Comparison of ENCODE assay signal across 12 cellular contexts in the genomic region with DNA sequence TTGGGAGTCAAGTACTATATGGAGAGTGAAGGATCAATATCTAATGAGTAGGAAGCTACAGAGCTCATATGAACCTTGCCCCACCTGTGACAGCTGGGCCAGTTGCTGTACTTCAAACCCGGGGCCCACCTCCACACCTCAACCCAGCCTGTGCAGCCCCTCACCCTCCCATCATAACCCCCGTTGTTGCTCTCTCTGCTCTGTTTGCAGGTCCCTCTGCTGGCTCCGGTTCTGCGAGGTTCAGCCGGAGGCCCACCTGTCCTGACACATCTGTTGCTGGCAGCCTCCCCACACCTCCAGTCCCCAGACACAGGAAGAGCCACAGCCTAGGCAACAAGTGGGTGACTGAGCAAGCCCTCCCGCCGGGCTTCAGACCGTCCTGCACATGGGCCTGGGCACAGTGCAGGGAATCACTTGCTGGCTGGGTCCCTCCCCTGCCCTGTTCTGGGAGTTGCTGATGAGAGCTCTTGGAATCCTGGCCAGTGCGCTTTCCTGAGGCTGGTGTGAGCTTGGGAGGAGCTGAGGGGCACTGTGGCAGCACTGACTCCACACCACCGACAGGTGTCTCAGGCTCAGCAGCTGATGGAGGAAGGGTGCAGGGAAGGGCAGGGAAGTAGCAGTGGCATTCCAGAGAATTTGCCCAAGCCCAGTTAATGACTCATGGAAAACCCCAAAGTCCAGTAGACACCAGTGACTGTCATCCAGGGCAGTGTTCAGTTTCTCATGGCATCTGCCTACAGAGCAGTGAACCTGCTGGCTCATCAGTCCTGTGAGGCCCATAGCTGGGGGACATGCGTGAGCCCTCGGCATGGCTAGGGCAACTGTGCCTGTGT.
DNase-seq lines count a peak whose midpoint lies in the region; ATAC-seq and TF ChIP-seq lines count a peak whose summit lies in the region.
"Had no signal": no experiment of that assay in that cellular context is flagged by ENCODE, and none has a peak within 500 bp of the region (broad histone marks: within the 10 kb centered on the region; RNA-seq: fewer than 3 reads in every experiment).

No MANE protein-coding gene starts in this region.

- intact Hi-C loops in Right ventricle myocardium superior (cut with DNase I) (no loop called here), cardiac septum (cut with DNase I) (no loop called here), aorta (cut with DNase I) (no loop called here)

- H3K27ac ChIP-seq in SJCRH30 = no peak overlapping the region
- no peak overlapping the region for H3K27ac ChIP-seq in aorta (ENCODE audit: low read depth in 1 of 2, low read length in 2 of 2)

- DNase-seq in Right ventricle myocardium superior (peak; percentile 22), cardiac septum (ENCODE audit: low spot score) (no peak), SJCRH30 (peak; percentile 73 to 75), islet precursor cell (peak; percentile 73), aorta (peak; percentile 41 to 50), SKM-1 (lab: John Stamatoyannopoulos, UW; ENCODE audit: unreplicated experiment) (no peak), GM13976 (ENCODE audit: low spot score) (no peak)
- DNase-seq: activated naive CD4-positive, alpha-beta T cell treated with anti-CD3 and anti-CD28 coated beads, Interleukin-2, amount 50 U/mL, for 16 hours; foreskin melanocyte; KBM-7; midbrain had no signal

- in situ Hi-C loops in GM13976 (cut with MboI; ENCODE audit: low sequenced_read_pairs, unreplicated experiment) = loop anchor here (10.0 kb wide), 1 partner anchor 230 kb away; no protein-coding TSS in a partner anchor

- no peak for ATAC-seq in Right ventricle myocardium superior (ENCODE audit: poor library complexity)
- ATAC-seq in aorta (ENCODE audit: low FRiP score) = no peak
- no peak for ATAC-seq in HG03469 (IDR thresholded peaks at IDR 0.05; ENCODE audit: unreplicated experiment)

- H3K4me3 ChIP-seq in SJCRH30 = no peak overlapping the region
- H3K4me3 ChIP-seq in aorta (ENCODE audit: low read length in 2 of 2) = no peak overlapping the region

- H3K9me3 ChIP-seq in SJCRH30 (replicated peaks) (no peaks in the 10 kb centered on the region), aorta (ENCODE audit: control insufficient read depth, low read length) (no peaks in the 10 kb centered on the region)

- H3K4me1 ChIP-seq in SJCRH30 = peaks cover 4% of the 10 kb centered on the region
- no peaks in the 10 kb centered on the region for H3K4me1 ChIP-seq in aorta (ENCODE audit: control insufficient read depth in 1 of 2, insufficient read depth in 2 of 2, low read length in 2 of 2)

- TF ChIP-seq CTCF in GM13976 (IDR thresholded peaks at IDR 0.05; ENCODE audit: borderline replicate concordance, control extremely low read depth, extremely low read depth, insufficient read depth, missing control alignments) = no peak

- H3K36me3 ChIP-seq in SJCRH30 (no peaks in the 10 kb centered on the region), aorta (ENCODE audit: control insufficient read depth in 1 of 2, insufficient read depth in 2 of 2, low read length in 1 of 2) (no peaks in the 10 kb centered on the region)

- no peaks in the 10 kb centered on the region for H3K27me3 ChIP-seq in SJCRH30
- no peaks in the 10 kb centered on the region for H3K27me3 ChIP-seq in aorta (ENCODE audit: control insufficient read depth in 1 of 2, insufficient read depth in 2 of 2, low read length in 1 of 2)

- WGBS in aorta, 2 donors = 97 to 99% methylated on average over 12 of the region's 12 CpGs

Comparison
In these comparisons a context has a peak if more than half of its experiments do, and no peak if none do; other contexts are left out.
1. DNase-seq: peak in Right ventricle myocardium superior (single experiment), SJCRH30 (2 of 2), islet precursor cell (single experiment) and aorta (2 of 2); none in cardiac septum (single experiment), SKM-1 (single experiment) and GM13976 (single experiment).